32 cellular contexts compared by ENCODE assay signal in genomic region chr13:68905186-68905585, GRCh38.
"Had no signal": no experiment of that assay in that cellular context is flagged by ENCODE, and none has a peak within 500 bp of the region (broad histone marks: within the 10 kb centered on the region; RNA-seq: fewer than 3 reads in every experiment).

No MANE protein-coding gene starts in this region.

- H3K36me3 ChIP-seq: adrenal gland, ascending aorta, brain microvascular endothelial cell, breast epithelium, cardiac muscle cell had no signal

- H3K9me3 ChIP-seq: adrenal gland, ascending aorta had no signal

- H3K27ac ChIP-seq: adrenal gland, ascending aorta, body of pancreas, brain microvascular endothelial cell, breast epithelium, cardiac muscle cell had no signal

- DNase-seq: activated effector memory CD4-positive, alpha-beta T cell treated with anti-CD3 and anti-CD28 coated beads, Interleukin-2, amount 50 U/mL, for 16 hours; activated effector memory CD4-positive, alpha-beta T cell treated with Interleukin-2 at 50 U/mL for 16 hours; activated gamma-delta T cell; activated gamma-delta T cell treated with Interleukin-2 at 50 U/mL for 16 hours; activated naive CD4-positive, alpha-beta T cell; activated naive CD4-positive, alpha-beta T cell treated with anti-CD3 and anti-CD28 coated beads for 36 hours; activated naive CD4-positive, alpha-beta T cell treated with anti-CD3 and anti-CD28 coated beads, Interleukin-2, amount 10 ng/mL, durations not matched to agents 7 days and 5 days; activated naive CD4-positive, alpha-beta T cell treated with anti-CD3 and anti-CD28 coated beads, Interleukin-2, amount 50 U/mL, for 16 hours; activated naive CD4-positive, alpha-beta T cell treated with Interleukin-2 at 50 U/mL for 16 hours; activated naive CD8-positive, alpha-beta T cell treated with anti-CD3 and anti-CD28 coated beads for 36 hours; activated naive CD8-positive, alpha-beta T cell treated with anti-CD3 and anti-CD28 coated beads, Interleukin-2, amount 10 ng/mL, durations not matched to agents 7 days and 5 days; activated naive CD8-positive, alpha-beta T cell treated with anti-CD3 and anti-CD28 coated beads, Interleukin-2, amount 50 U/mL, for 24 hours; activated T-cell treated with anti-CD3 and anti-CD28 coated beads, Interleukin-2, amount 50 U/mL, for 1 hour; activated T-cell treated with anti-CD3 and anti-CD28 coated beads, Interleukin-2, amount 50 U/mL, for 24 hours; activated T-cell treated with anti-CD3 and anti-CD28 coated beads, Interleukin-2, amount 50 U/mL, for 4 hours; activated T-cell treated with anti-CD3 and anti-CD28 coated beads, Interleukin-2, amount 50 U/mL, for 48 hours; activated T-cell treated with anti-CD3 and anti-CD28 coated beads, Interleukin-2, amount 50 U/mL, for 72 hours; adrenal gland; amniotic stem cell; amygdala; anterior cingulate cortex; aorta; body of pancreas; brain microvascular endothelial cell; caudate nucleus; central memory CD4-positive, alpha-beta T cell; cerebellar nuclear complex had no signal

- H3K4me3 ChIP-seq: adrenal gland, ascending aorta, body of pancreas, breast epithelium, cardiac muscle cell had no signal

- H3K4me1 ChIP-seq: adrenal gland, ascending aorta, body of pancreas, breast epithelium had no signal

- H3K27me3 ChIP-seq: adrenal gland, ascending aorta, body of pancreas, brain microvascular endothelial cell, breast epithelium, cardiac muscle cell had no signal

- ATAC-seq: activated naive CD4-positive, alpha-beta T cell treated with anti-CD3 and anti-CD28 coated beads, Interleukin-2, amount 50 U/mL, for 72 hours; activated naive CD8-positive, alpha-beta T cell treated with anti-CD3 and anti-CD28 coated beads, Interleukin-2, amount 50 U/mL, for 24 hours; activated T-cell treated with anti-CD3 and anti-CD28 coated beads, Interleukin-2, amount 50 U/mL, for 4 hours; activated T-cell treated with anti-CD3 and anti-CD28 coated beads, Interleukin-2, amount 50 U/mL, for 72 hours; activated T-helper 17 cell treated with anti-CD3 and anti-CD28 coated beads, Interleukin-2, amount 50 U/mL, for 72 hours; body of pancreas had no signal
